Comparison of ENCODE assay signal across 22 cellular contexts in genomic region chr4:54937501-54937900, GRCh38.
DNase-seq lines count a peak whose midpoint lies in the region; ATAC-seq, FAIRE-seq and TF ChIP-seq lines count a peak whose summit lies in the region.
"Had no signal": no experiment of that assay in that cellular context is flagged by ENCODE, and none has a peak within 500 bp of the region (broad histone marks: within the 10 kb centered on the region; RNA-seq: fewer than 3 reads in every experiment).

No MANE protein-coding gene starts in this region.

- no peaks in the 10 kb centered on the region for H3K27me3 ChIP-seq in brain microvascular endothelial cell (replicated peaks)
- H3K27me3 ChIP-seq: tibial nerve had no signal

- no peak overlapping the region for H3K4me3 ChIP-seq in brain microvascular endothelial cell (ENCODE audit: low read depth, low read length)
- H3K4me3 ChIP-seq: cardiac muscle cell, dorsolateral prefrontal cortex, esophagus squamous epithelium, tibial nerve had no signal

- no peaks in the 10 kb centered on the region for H3K27me3 Mint-ChIP-seq in effector memory CD8-positive, alpha-beta T cell
- H3K27me3 Mint-ChIP-seq: activated naive CD8-positive, alpha-beta T cell treated with anti-CD3 and anti-CD28 coated beads for 36 hours; CD4-positive, alpha-beta T cell had no signal

- no peaks in the 10 kb centered on the region for H3K36me3 ChIP-seq in brain microvascular endothelial cell (replicated peaks)
- H3K36me3 ChIP-seq: cardiac muscle cell, esophagus squamous epithelium, tibial nerve had no signal

- DNase-seq in SKM-1 treated with dmso at 0.1 percent for 144 hours (lab: John Stamatoyannopoulos, UW; ENCODE audit: unreplicated experiment) (peak; percentile 27), SKM-1 (lab: John Stamatoyannopoulos, UW; ENCODE audit: unreplicated experiment) (no peak), NCI-H2171 (lab: John Stamatoyannopoulos, UW) (peak; percentile 4), brain microvascular endothelial cell (peak; percentile 48), GM19239 (ENCODE audit: insufficient read length, low spot score) (no peak), NCI-H2196 treated with DMSO at 0.1 percent for 48 hours (lab: John Stamatoyannopoulos, UW; ENCODE audit: unreplicated experiment) (no peak), GM12891 (ENCODE audit: insufficient read length, low spot score) (no peak)
- no peak for DNase-seq in effector memory CD8-positive, alpha-beta T cell
- DNase-seq: activated CD8-positive, alpha-beta memory T cell treated with anti-CD3 and anti-CD28 coated beads for 24 hours; activated naive CD8-positive, alpha-beta T cell treated with anti-CD3 and anti-CD28 coated beads for 36 hours; CD4-positive, alpha-beta T cell; dorsolateral prefrontal cortex; esophagus squamous epithelium; left ventricle myocardium superior; NCI-H1105 treated with DMSO at 0.1 percent for 48 hours; retina; T-helper 1 cell had no signal

- H3K4me3 Mint-ChIP-seq in effector memory CD8-positive, alpha-beta T cell, result no peak overlapping the region
- H3K4me3 Mint-ChIP-seq: activated naive CD8-positive, alpha-beta T cell treated with anti-CD3 and anti-CD28 coated beads for 36 hours; CD4-positive, alpha-beta T cell; IgD-negative memory B cell; stimulated activated memory B cell treated with anti-CD40 and anti-IgM and Interleukin-4, amounts not matched to agents 10 μg/mL and 1 μg/mL and 100 μg/mL, for 72 hours had no signal

- H3K36me3 Mint-ChIP-seq in effector memory CD8-positive, alpha-beta T cell (ENCODE audit: insufficient read depth), result no peaks in the 10 kb centered on the region
- H3K36me3 Mint-ChIP-seq: activated naive CD8-positive, alpha-beta T cell treated with anti-CD3 and anti-CD28 coated beads for 36 hours; IgD-negative memory B cell; stimulated activated memory B cell treated with anti-CD40 and anti-IgM and Interleukin-4, amounts not matched to agents 10 μg/mL and 1 μg/mL and 100 μg/mL, for 72 hours had no signal

- TF ChIP-seq CTCF in brain microvascular endothelial cell (IDR thresholded peaks at IDR 0.05; ENCODE audit: low read depth, low read length, missing control alignments), result no peak

- in situ Hi-C loops in brain microvascular endothelial cell (cut with HindIII; ENCODE audit: low pct_ligation_motif_present, low sequenced_read_pairs), result no loop called here

- no peak overlapping the region for H3K27ac Mint-ChIP-seq in effector memory CD8-positive, alpha-beta T cell
- H3K27ac Mint-ChIP-seq: activated naive CD8-positive, alpha-beta T cell treated with anti-CD3 and anti-CD28 coated beads for 36 hours; CD4-positive, alpha-beta T cell; IgD-negative memory B cell; stimulated activated memory B cell treated with anti-CD40 and anti-IgM and Interleukin-4, amounts not matched to agents 10 μg/mL and 1 μg/mL and 100 μg/mL, for 72 hours had no signal

- H3K9me3 Mint-ChIP-seq in effector memory CD8-positive, alpha-beta T cell, result peaks cover 0 to 2% of the 10 kb centered on the region in 2 donors
- H3K9me3 Mint-ChIP-seq: activated naive CD8-positive, alpha-beta T cell treated with anti-CD3 and anti-CD28 coated beads for 36 hours; CD4-positive, alpha-beta T cell; IgD-negative memory B cell; stimulated activated memory B cell treated with anti-CD40 and anti-IgM and Interleukin-4, amounts not matched to agents 10 μg/mL and 1 μg/mL and 100 μg/mL, for 72 hours had no signal

- H3K4me1 Mint-ChIP-seq in effector memory CD8-positive, alpha-beta T cell (ENCODE audit: low read depth in 2 of 2), result peaks cover 7 to 8% of the 10 kb centered on the region in 2 donors

- H3K27ac ChIP-seq in brain microvascular endothelial cell, result no peak overlapping the region
- H3K27ac ChIP-seq: cardiac muscle cell, dorsolateral prefrontal cortex, esophagus squamous epithelium, tibial nerve had no signal

- no peak for FAIRE-seq in GM19239 (lab: Jason Lieb, UNC)
- FAIRE-seq in GM12891 (lab: Jason Lieb, UNC), result no peak

- no peak for TF ChIP-seq POLR2A in GM12891 (IDR thresholded peaks at IDR 0.05; ENCODE audit: low read depth, low read length)

- no peak for ATAC-seq in effector memory CD8-positive, alpha-beta T cell (replicated peaks)
- ATAC-seq: activated CD4-positive, CD25-positive, alpha-beta regulatory T cell treated with anti-CD3 and anti-CD28 coated beads, Interleukin-2, amount 50 U/mL, for 24 hours; left ventricle myocardium superior; stimulated activated memory B cell treated with anti-CD40 and anti-IgM and Interleukin-4, amounts not matched to agents 10 μg/mL and 1 μg/mL and 100 μg/mL, for 72 hours had no signal

TF ChIP-seq in GM12891, 5 proteins besides CTCF, POLR2A, EP300 and RAD21:
- TF ChIP-seq SPI1 (IDR thresholded peaks at IDR 0.05; ENCODE audit: low read depth, low read length), result no peak
- TF ChIP-seq POLR2AphosphoS5 (IDR thresholded peaks at IDR 0.05; ENCODE audit: low read depth, low read length), result no peak
- TF ChIP-seq POU2F2 (IDR thresholded peaks at IDR 0.05; ENCODE audit: low read depth, low read length), result no peak
- TF ChIP-seq PAX5 (IDR thresholded peaks at IDR 0.05; ENCODE audit: insufficient read depth, low read length, severe bottlenecking), result no peak
- no peak for TF ChIP-seq TAF1 (IDR thresholded peaks at IDR 0.05; ENCODE audit: low read depth, low read length)
TF ChIP-seq in GM12891: peak in this region for 0.

Comparison
In these comparisons a context has a peak if more than half of its experiments do, and no peak if none do; other contexts are left out.
1. DNase-seq: peak in SKM-1 treated with dmso at 0.1 percent for 144 hours (single experiment), NCI-H2171 (single experiment) and brain microvascular endothelial cell (single experiment); none in SKM-1 (single experiment), GM19239 (single experiment), NCI-H2196 treated with DMSO at 0.1 percent for 48 hours (single experiment), GM12891 (single experiment) and effector memory CD8-positive, alpha-beta T cell (0 of 3).